1 cellular context compared by ENCODE assay signal in the genomic region with DNA sequence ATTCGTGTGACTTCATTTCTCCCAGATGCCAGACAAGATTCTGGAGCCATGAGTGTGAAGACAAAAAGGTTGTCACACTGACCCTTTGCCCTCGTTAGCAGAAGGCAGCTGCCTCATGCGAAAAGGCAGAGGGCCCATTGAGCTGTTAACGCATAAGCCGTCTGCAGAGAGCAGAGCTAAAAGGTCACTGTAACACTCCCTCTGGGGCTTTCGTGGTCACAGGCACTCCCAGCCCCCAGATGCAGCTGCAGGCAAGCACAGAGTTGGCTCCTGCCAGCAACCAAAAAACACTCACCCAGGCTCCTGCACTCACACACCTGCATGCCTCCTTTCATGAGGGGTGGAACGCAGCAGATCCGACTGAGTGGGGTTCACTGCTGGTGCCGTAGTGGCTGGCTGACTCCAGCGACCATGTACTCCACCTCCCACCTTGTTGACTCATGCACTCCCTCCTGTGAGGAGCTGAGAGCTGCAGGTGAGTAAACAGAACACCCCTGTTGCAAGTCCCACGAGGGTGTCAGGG.
TF ChIP-seq lines count a peak whose summit lies in the region.

No MANE protein-coding gene starts in this region.

TF ChIP-seq in HepG2, 621 proteins besides CTCF, POLR2A, EP300 and RAD21 (continued from another document and continues in another):
- 0 out of 2 replicates have a peak, but pooled peaks have one; percentile 69 for TF ChIP-seq ZNF136 (CRISPR knock-in tag; IDR thresholded peaks at IDR 0.05; ENCODE audit: low read depth)
- no peak for TF ChIP-seq ZNF616 (CRISPR knock-in tag; IDR thresholded peaks at IDR 0.05; ENCODE audit: low read depth)
- no peak for TF ChIP-seq IKZF1 (IDR thresholded peaks at IDR 0.05)
- TF ChIP-seq FOXA3 (CRISPR knock-in tag; IDR thresholded peaks at IDR 0.05) = peak; percentile 93
- no peak for TF ChIP-seq ZBTB3 (CRISPR knock-in tag; IDR thresholded peaks at IDR 0.05; ENCODE audit: borderline replicate concordance, low read depth)
- TF ChIP-seq, protein P1, sequence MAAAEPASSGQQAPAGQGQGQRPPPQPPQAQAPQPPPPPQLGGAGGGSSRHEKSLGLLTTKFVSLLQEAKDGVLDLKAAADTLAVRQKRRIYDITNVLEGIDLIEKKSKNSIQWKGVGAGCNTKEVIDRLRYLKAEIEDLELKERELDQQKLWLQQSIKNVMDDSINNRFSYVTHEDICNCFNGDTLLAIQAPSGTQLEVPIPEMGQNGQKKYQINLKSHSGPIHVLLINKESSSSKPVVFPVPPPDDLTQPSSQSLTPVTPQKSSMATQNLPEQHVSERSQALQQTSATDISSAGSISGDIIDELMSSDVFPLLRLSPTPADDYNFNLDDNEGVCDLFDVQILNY (CRISPR knock-in tag; conservative IDR thresholded peaks at IDR 0.05) = no peak
- TF ChIP-seq HNRNPK (IDR thresholded peaks at IDR 0.05; ENCODE audit: low read depth, low read length, poor library complexity, severe bottlenecking) = no peak
- peak; percentile 55; the same call in 1 of the 2 replicates for TF ChIP-seq ZMYM4 (CRISPR knock-in tag; IDR thresholded peaks at IDR 0.05)
- TF ChIP-seq ELF1 (CRISPR knock-in tag; IDR thresholded peaks at IDR 0.05) = no peak
- TF ChIP-seq, protein P2, sequence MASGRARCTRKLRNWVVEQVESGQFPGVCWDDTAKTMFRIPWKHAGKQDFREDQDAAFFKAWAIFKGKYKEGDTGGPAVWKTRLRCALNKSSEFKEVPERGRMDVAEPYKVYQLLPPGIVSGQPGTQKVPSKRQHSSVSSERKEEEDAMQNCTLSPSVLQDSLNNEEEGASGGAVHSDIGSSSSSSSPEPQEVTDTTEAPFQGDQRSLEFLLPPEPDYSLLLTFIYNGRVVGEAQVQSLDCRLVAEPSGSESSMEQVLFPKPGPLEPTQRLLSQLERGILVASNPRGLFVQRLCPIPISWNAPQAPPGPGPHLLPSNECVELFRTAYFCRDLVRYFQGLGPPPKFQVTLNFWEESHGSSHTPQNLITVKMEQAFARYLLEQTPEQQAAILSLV (CRISPR knock-in tag; IDR thresholded peaks at IDR 0.05; ENCODE audit: borderline replicate concordance) = no peak
- peak; percentile 51; the same call in 1 of the 2 replicates for TF ChIP-seq KMT2B (CRISPR knock-in tag; IDR thresholded peaks at IDR 0.05)
- TF ChIP-seq, protein P3, sequence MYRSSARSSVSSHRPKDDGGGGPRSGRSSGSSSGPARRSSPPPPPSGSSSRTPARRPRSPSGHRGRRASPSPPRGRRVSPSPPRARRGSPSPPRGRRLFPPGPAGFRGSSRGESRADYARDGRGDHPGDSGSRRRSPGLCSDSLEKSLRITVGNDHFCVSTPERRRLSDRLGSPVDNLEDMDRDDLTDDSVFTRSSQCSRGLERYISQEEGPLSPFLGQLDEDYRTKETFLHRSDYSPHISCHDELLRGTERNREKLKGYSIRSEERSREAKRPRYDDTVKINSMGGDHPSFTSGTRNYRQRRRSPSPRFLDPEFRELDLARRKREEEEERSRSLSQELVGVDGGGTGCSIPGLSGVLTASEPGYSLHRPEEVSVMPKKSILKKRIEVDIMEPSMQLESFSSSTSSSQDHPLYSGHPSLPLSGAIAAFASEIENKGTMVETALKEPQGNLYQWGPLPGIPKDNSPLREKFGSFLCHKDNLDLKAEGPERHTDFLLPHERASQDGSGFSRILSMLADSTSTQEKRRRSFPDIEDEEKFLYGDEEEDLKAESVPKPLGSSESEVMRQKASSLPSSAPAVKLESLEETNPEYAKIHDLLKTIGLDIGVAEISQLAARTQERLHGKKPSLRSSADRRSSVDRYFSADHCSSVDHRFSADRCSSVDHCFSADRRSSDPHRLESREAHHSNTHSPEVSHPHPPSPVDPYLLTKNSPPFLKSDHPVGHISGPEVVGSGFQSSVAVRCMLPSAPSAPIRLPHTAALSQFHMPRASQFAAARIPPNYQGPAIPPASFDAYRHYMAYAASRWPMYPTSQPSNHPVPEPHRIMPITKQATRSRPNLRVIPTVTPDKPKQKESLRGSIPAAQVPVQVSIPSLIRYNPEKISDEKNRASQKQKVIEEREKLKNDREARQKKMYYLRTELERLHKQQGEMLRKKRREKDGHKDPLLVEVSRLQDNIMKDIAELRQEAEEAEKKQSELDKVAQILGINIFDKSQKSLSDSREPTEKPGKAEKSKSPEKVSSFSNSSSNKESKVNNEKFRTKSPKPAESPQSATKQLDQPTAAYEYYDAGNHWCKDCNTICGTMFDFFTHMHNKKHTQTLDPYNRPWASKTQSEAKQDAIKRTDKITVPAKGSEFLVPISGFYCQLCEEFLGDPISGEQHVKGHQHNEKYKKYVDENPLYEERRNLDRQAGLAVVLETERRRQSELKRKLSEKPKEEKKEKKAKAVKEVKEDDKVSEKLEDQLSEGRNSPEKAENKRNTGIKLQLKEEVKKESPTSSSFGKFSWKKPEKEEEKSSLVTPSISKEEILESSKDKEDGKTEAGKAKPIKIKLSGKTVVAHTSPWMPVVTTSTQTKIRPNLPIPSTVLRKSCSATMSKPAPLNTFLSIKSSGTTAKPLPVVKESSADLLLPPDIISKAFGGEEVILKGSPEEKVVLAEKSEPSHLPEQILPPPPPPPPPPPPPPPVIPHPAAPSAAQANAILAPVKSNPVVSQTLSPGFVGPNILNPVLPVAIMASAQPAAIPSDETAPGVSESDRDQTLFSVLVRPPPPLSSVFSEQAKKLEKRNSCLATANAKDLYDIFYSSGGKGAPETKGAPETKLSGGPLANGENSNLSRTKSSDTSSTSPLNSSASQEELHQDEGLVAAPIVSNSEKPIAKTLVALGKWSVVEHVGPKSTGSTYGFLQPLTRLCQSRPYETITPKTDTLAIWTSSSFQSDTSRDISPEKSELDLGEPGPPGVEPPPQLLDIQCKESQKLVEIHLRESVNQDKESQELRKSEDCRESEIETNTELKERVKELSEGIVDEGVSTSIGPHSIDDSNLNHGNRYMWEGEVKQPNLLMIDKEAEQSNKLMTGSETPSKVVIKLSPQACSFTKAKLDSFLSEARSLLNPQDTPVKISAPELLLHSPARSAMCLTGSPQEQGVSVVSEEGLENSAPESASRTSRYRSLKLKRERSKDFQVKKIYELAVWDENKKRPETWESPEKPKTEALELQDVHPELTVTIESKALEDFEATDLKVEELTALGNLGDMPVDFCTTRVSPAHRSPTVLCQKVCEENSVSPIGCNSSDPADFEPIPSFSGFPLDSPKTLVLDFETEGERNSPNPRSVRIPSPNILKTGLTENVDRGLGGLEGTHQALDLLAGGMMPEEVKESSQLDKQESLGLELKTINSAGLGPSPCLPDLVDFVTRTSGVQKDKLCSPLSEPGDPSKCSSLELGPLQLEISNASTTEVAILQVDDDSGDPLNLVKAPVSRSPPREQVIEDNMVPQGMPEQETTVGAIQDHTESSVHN (CRISPR knock-in tag; IDR thresholded peaks at IDR 0.05) = no peak
- TF ChIP-seq CCDC6 (CRISPR knock-in tag; IDR thresholded peaks at IDR 0.05) = no peak; the same call in 1 of the 2 replicates
- TF ChIP-seq, protein P4, sequence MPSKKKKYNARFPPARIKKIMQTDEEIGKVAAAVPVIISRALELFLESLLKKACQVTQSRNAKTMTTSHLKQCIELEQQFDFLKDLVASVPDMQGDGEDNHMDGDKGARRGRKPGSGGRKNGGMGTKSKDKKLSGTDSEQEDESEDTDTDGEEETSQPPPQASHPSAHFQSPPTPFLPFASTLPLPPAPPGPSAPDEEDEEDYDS (CRISPR knock-in tag; IDR thresholded peaks at IDR 0.05) = no peak
- TF ChIP-seq, protein P5, sequence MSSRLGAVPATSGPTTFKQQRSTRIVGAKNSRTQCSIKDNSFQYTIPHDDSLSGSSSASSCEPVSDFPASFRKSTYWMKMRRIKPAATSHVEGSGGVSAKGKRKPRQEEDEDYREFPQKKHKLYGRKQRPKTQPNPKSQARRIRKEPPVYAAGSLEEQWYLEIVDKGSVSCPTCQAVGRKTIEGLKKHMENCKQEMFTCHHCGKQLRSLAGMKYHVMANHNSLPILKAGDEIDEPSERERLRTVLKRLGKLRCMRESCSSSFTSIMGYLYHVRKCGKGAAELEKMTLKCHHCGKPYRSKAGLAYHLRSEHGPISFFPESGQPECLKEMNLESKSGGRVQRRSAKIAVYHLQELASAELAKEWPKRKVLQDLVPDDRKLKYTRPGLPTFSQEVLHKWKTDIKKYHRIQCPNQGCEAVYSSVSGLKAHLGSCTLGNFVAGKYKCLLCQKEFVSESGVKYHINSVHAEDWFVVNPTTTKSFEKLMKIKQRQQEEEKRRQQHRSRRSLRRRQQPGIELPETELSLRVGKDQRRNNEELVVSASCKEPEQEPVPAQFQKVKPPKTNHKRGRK (CRISPR knock-in tag; IDR thresholded peaks at IDR 0.05) = no peak
- TF ChIP-seq MIER3 (CRISPR knock-in tag; IDR thresholded peaks at IDR 0.05; ENCODE audit: borderline replicate concordance) = peak; percentile 29; the same call in 1 of the 2 replicates
- no peak for TF ChIP-seq ZNF775 (CRISPR knock-in tag; IDR thresholded peaks at IDR 0.05; ENCODE audit: borderline replicate concordance)
- TF ChIP-seq, protein P6, sequence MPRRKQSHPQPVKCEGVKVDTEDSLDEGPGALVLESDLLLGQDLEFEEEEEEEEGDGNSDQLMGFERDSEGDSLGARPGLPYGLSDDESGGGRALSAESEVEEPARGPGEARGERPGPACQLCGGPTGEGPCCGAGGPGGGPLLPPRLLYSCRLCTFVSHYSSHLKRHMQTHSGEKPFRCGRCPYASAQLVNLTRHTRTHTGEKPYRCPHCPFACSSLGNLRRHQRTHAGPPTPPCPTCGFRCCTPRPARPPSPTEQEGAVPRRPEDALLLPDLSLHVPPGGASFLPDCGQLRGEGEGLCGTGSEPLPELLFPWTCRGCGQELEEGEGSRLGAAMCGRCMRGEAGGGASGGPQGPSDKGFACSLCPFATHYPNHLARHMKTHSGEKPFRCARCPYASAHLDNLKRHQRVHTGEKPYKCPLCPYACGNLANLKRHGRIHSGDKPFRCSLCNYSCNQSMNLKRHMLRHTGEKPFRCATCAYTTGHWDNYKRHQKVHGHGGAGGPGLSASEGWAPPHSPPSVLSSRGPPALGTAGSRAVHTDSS (CRISPR knock-in tag; conservative IDR thresholded peaks at IDR 0.05) = no peak
- TF ChIP-seq NKX3-1 (CRISPR knock-in tag; IDR thresholded peaks at IDR 0.05) = no peak
- TF ChIP-seq SALL1 (CRISPR knock-in tag; IDR thresholded peaks at IDR 0.05) = peak; percentile 85
- no peak for TF ChIP-seq NR3C1 (CRISPR knock-in tag; IDR thresholded peaks at IDR 0.05)
- no peak for TF ChIP-seq KAT2B (IDR thresholded peaks at IDR 0.05; ENCODE audit: borderline replicate concordance, low read depth, low read length)
- TF ChIP-seq TBP (CRISPR knock-in tag; IDR thresholded peaks at IDR 0.05) = no peak
- TF ChIP-seq FOXJ3 (CRISPR knock-in tag; IDR thresholded peaks at IDR 0.05; ENCODE audit: borderline replicate concordance) = no peak
- no peak for TF ChIP-seq ZNF768 (CRISPR knock-in tag; IDR thresholded peaks at IDR 0.05)
- TF ChIP-seq, protein P7, sequence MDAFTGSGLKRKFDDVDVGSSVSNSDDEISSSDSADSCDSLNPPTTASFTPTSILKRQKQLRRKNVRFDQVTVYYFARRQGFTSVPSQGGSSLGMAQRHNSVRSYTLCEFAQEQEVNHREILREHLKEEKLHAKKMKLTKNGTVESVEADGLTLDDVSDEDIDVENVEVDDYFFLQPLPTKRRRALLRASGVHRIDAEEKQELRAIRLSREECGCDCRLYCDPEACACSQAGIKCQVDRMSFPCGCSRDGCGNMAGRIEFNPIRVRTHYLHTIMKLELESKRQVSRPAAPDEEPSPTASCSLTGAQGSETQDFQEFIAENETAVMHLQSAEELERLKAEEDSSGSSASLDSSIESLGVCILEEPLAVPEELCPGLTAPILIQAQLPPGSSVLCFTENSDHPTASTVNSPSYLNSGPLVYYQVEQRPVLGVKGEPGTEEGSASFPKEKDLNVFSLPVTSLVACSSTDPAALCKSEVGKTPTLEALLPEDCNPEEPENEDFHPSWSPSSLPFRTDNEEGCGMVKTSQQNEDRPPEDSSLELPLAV (CRISPR knock-in tag; conservative IDR thresholded peaks at IDR 0.05; ENCODE audit: low read depth) = no peak
- TF ChIP-seq, protein P8, sequence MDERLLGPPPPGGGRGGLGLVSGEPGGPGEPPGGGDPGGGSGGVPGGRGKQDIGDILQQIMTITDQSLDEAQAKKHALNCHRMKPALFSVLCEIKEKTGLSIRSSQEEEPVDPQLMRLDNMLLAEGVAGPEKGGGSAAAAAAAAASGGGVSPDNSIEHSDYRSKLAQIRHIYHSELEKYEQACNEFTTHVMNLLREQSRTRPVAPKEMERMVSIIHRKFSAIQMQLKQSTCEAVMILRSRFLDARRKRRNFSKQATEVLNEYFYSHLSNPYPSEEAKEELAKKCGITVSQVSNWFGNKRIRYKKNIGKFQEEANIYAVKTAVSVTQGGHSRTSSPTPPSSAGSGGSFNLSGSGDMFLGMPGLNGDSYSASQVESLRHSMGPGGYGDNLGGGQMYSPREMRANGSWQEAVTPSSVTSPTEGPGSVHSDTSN (CRISPR knock-in tag; IDR thresholded peaks at IDR 0.05) = no peak
- no peak for TF ChIP-seq SOX13 (IDR thresholded peaks at IDR 0.05)
- no peak for TF ChIP-seq SOX13 (CRISPR knock-in tag; conservative IDR thresholded peaks at IDR 0.05 in 1 of 2, IDR thresholded peaks at IDR 0.05 in 1 of 2)
- TF ChIP-seq, protein P9, sequence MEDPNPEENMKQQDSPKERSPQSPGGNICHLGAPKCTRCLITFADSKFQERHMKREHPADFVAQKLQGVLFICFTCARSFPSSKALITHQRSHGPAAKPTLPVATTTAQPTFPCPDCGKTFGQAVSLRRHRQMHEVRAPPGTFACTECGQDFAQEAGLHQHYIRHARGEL (CRISPR knock-in tag; IDR thresholded peaks at IDR 0.05) = no peak
- no peak for TF ChIP-seq ZNF138 (CRISPR knock-in tag; IDR thresholded peaks at IDR 0.05; ENCODE audit: low read depth)
- TF ChIP-seq, protein P10, sequence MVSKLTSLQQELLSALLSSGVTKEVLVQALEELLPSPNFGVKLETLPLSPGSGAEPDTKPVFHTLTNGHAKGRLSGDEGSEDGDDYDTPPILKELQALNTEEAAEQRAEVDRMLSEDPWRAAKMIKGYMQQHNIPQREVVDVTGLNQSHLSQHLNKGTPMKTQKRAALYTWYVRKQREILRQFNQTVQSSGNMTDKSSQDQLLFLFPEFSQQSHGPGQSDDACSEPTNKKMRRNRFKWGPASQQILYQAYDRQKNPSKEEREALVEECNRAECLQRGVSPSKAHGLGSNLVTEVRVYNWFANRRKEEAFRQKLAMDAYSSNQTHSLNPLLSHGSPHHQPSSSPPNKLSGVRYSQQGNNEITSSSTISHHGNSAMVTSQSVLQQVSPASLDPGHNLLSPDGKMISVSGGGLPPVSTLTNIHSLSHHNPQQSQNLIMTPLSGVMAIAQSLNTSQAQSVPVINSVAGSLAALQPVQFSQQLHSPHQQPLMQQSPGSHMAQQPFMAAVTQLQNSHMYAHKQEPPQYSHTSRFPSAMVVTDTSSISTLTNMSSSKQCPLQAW (CRISPR knock-in tag; IDR thresholded peaks at IDR 0.05) = no peak
- TF ChIP-seq, protein P11, sequence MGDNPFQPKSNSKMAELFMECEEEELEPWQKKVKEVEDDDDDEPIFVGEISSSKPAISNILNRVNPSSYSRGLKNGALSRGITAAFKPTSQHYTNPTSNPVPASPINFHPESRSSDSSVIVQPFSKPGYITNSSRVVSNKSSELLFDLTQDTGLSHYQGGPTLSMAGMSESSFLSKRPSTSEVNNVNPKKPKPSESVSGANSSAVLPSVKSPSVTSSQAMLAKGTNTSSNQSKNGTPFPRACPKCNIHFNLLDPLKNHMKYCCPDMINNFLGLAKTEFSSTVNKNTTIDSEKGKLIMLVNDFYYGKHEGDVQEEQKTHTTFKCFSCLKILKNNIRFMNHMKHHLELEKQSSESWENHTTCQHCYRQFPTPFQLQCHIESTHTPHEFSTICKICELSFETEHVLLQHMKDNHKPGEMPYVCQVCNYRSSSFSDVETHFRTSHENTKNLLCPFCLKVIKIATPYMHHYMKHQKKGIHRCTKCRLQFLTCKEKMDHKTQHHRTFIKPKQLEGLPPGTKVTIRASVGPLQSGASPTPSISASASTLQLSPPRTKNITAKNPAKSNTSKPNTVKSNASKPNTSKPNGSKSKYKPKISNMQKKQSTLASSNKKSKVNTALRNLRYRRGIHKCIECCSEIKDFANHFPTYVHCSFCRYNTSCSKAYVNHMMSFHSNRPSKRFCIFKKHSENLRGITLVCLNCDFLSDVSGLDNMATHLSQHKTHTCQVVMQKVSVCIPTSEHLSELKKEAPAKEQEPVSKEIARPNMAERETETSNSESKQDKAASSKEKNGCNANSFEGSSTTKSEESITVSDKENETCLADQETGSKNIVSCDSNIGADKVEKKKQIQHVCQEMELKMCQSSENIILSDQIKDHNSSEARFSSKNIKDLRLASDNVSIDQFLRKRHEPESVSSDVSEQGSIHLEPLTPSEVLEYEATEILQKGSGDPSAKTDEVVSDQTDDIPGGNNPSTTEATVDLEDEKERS (CRISPR knock-in tag; IDR thresholded peaks at IDR 0.05) = no peak
